In genomic region chr1:21703318-21703963, GRCh38 we compare ENCODE assay signal across 8 cellular contexts. TPM values are rescaled to one million over a fixed set of nuclear protein-coding genes. Genes with fewer than 3 reads are reported as not detected.
DNase-seq lines count a peak whose midpoint lies in the region; ATAC-seq and TF ChIP-seq lines count a peak whose summit lies in the region.

No MANE protein-coding gene starts in this region.

- no peaks in the 10 kb centered on the region for H3K27me3 ChIP-seq in mammary epithelial cell (ENCODE audit: insufficient read depth, low read length)
- H3K27me3 ChIP-seq in CD8-positive, alpha-beta T cell (ENCODE audit: insufficient read depth, low read length) = no peaks in the 10 kb centered on the region

- no TSS peak for BruUV-seq in mammary epithelial cell (replicated peaks; lab: Mats Ljungman, UMichigan)

- in situ Hi-C loops in mammary epithelial cell (cut with MboI; ENCODE audit: low sequenced_read_pairs in 2 of 2) = loop anchor here in 1 of 2 donors (25.0 kb wide), 1 partner anchor 259 kb away; no protein-coding TSS in a partner anchor

- CTCF ChIA-PET in mammary epithelial cell (lab: Charles Lee; ENCODE audit: low non-redundant PET) = interaction anchor here (0.7 kb wide), 2 partner anchors 78 to 174 kb away, joined by 3 to 4 read pairs; no protein-coding TSS in a partner anchor
- CTCF ChIA-PET in CD8-positive, alpha-beta T cell (lab: Charles Lee) = interaction anchor here (1.0 to 1.2 kb wide), 3 partner anchors 261 to 713 kb away, joined by 3 to 4 read pairs (median 3); no protein-coding TSS in a partner anchor

- intact Hi-C loops in mammary epithelial cell (cut with micrococcal nuclease) = loop anchor here (1.0 to 5.0 kb wide), 4 partner anchors 79 to 714 kb away; partner anchors contain the start of gene USP48
- intact Hi-C loops in CD8-positive, alpha-beta T cell (cut with DNase I, micrococcal nuclease) = loop anchor here in 1 of 2 experiments (5.0 kb wide), 2 partner anchors 259 to 319 kb away; no protein-coding TSS in a partner anchor

- no peaks in the 10 kb centered on the region for H4K20me1 ChIP-seq in mammary epithelial cell (ENCODE audit: insufficient read depth, low read length)

- no peaks in the 10 kb centered on the region for H3K9me3 ChIP-seq in mammary epithelial cell (replicated peaks; ENCODE audit: insufficient read depth, low read length)
- no peaks in the 10 kb centered on the region for H3K9me3 ChIP-seq in CD8-positive, alpha-beta T cell (ENCODE audit: low read length)

- no peak overlapping the region for H3K9ac ChIP-seq in mammary epithelial cell (ENCODE audit: insufficient read depth, low read length)

- peak; percentile 40 to 43 for TF ChIP-seq CTCF in mammary epithelial cell (conservative IDR thresholded peaks at IDR 0.05 in 1 of 2, IDR thresholded peaks at IDR 0.05 in 1 of 2; ENCODE audit: extremely low read depth in 1 of 2, insufficient read depth in 1 of 2, low read depth in 1 of 2, low read length in 2 of 2)
- no peak for TF ChIP-seq CTCF in CD8-positive, alpha-beta T cell (IDR thresholded peaks at IDR 0.05)

- H3K27ac ChIP-seq in mammary epithelial cell (ENCODE audit: insufficient read depth, low read depth, low read length) = no peak overlapping the region
- H3K27ac ChIP-seq in CD8-positive, alpha-beta T cell (ENCODE audit: low read depth, low read length) = no peak overlapping the region

- H3K36me3 Mint-ChIP-seq in activated T-cell treated with anti-CD3 and anti-CD28 coated beads, Interleukin-2, amount 50 U/mL, for 72 hours (ENCODE audit: insufficient read depth in 2 of 2) = peaks cover 9 to 43% of the 10 kb centered on the region in 2 donors
- peaks cover 80% of the 10 kb centered on the region for H3K36me3 Mint-ChIP-seq in CD8-positive, alpha-beta T cell

- no peak for DNase-seq in activated T-cell treated with anti-CD3 and anti-CD28 coated beads, Interleukin-2, amount 50 U/mL, for 72 hours
- no peak for DNase-seq in activated T-cell treated with anti-CD3 and anti-CD28 coated beads, Interleukin-2, amount 50 U/mL, for 48 hours
- DNase-seq in NCI-H1105 (lab: John Stamatoyannopoulos, UW) = peak; percentile 26
- peak; percentile 23 for DNase-seq in mammary epithelial cell
- peak; percentile 60 for DNase-seq in myocyte (ENCODE audit: low read depth)
- no peak for DNase-seq in CD8-positive, alpha-beta T cell

- no peaks in the 10 kb centered on the region for H3K27me3 Mint-ChIP-seq in activated T-cell treated with anti-CD3 and anti-CD28 coated beads, Interleukin-2, amount 50 U/mL, for 72 hours (ENCODE audit: low read depth)
- H3K27me3 Mint-ChIP-seq in CD8-positive, alpha-beta T cell (ENCODE audit: low read depth) = no peaks in the 10 kb centered on the region

- H3K4me2 ChIP-seq in mammary epithelial cell (ENCODE audit: insufficient read depth, low read depth, low read length) = no peak overlapping the region

- peaks cover 36% of the 10 kb centered on the region for H3K36me3 ChIP-seq in mammary epithelial cell (ENCODE audit: insufficient read depth, low read length)
- peaks cover 43% of the 10 kb centered on the region for H3K36me3 ChIP-seq in CD8-positive, alpha-beta T cell (ENCODE audit: insufficient read depth, low read length)

- WGBS in mammary epithelial cell (ENCODE audit: low coverage, missing lambda C conversion rate) = 38% methylated on average over 3 of the region's 3 CpGs

- POLR2A ChIA-PET in CD8-positive, alpha-beta T cell (lab: Charles Lee) = no interaction called here

- peaks cover 12% of the 10 kb centered on the region for H3K4me1 Mint-ChIP-seq in activated T-cell treated with anti-CD3 and anti-CD28 coated beads, Interleukin-2, amount 50 U/mL, for 72 hours (ENCODE audit: low read depth)
- H3K4me1 Mint-ChIP-seq in CD8-positive, alpha-beta T cell (ENCODE audit: low read depth) = peaks cover 2% of the 10 kb centered on the region

- H3K27ac Mint-ChIP-seq in activated T-cell treated with anti-CD3 and anti-CD28 coated beads, Interleukin-2, amount 50 U/mL, for 72 hours = peak overlapping the region; percentile 86
- no peak overlapping the region for H3K27ac Mint-ChIP-seq in CD8-positive, alpha-beta T cell

- H3K4me1 ChIP-seq in mammary epithelial cell (ENCODE audit: insufficient read depth, low read length) = no peaks in the 10 kb centered on the region
- H3K4me1 ChIP-seq in CD8-positive, alpha-beta T cell (ENCODE audit: insufficient read depth, low read length) = no peaks in the 10 kb centered on the region

- no peak for ATAC-seq in activated T-cell treated with anti-CD3 and anti-CD28 coated beads, Interleukin-2, amount 50 U/mL, for 72 hours (replicated peaks in 1 of 2)
- ATAC-seq in HG02973 (IDR thresholded peaks at IDR 0.05; ENCODE audit: unreplicated experiment) (no peak), GM19324 (IDR thresholded peaks at IDR 0.05; ENCODE audit: low FRiP score, unreplicated experiment) (no peak)
- ATAC-seq in CD8-positive, alpha-beta T cell = no peak

- H3K9me3 Mint-ChIP-seq in activated T-cell treated with anti-CD3 and anti-CD28 coated beads, Interleukin-2, amount 50 U/mL, for 72 hours = no peaks in the 10 kb centered on the region
- H3K9me3 Mint-ChIP-seq in CD8-positive, alpha-beta T cell = no peaks in the 10 kb centered on the region

- no peak overlapping the region for H2AFZ ChIP-seq in mammary epithelial cell (ENCODE audit: low read depth, low read length)

- dilution Hi-C loops in mammary epithelial cell (cut with HindIII; ENCODE audit: low sequenced_read_pairs) = no loop called here

- H3K4me3 ChIP-seq in mammary epithelial cell (replicated peaks in 1 of 3; ENCODE audit: insufficient read depth in 1 of 3, low read depth in 2 of 3, low read length in 3 of 3) = no peak overlapping the region
- H3K4me3 ChIP-seq in CD8-positive, alpha-beta T cell (ENCODE audit: low read depth, low read length) = no peak overlapping the region

- H3K4me3 Mint-ChIP-seq in activated T-cell treated with anti-CD3 and anti-CD28 coated beads, Interleukin-2, amount 50 U/mL, for 72 hours = no peak overlapping the region
- no peak overlapping the region for H3K4me3 Mint-ChIP-seq in CD8-positive, alpha-beta T cell

- peaks cover 2% of the 10 kb centered on the region for H3K79me2 ChIP-seq in mammary epithelial cell (ENCODE audit: insufficient read depth, low read length)

RNA-seq across cellular contexts. Expression of gene RAP1GAP, which starts 34.3 kb away (rescaled TPM):
- 1 to 10 TPM; 1.2 to 2.4 TPM for total RNA-seq in activated T-cell treated with anti-CD3 and anti-CD28 coated beads, Interleukin-2, amount 50 U/mL, for 72 hours
- total RNA-seq in mammary epithelial cell = under 1 TPM; 0.17 to 0.54 TPM
- polyA plus RNA-seq in mammary epithelial cell = 0.31 TPM
- 0.52 TPM for polyA minus RNA-seq in mammary epithelial cell
- 0.21 TPM in 1 of 2 replicates, not detected in the other for total RNA-seq in myocyte
- polyA plus RNA-seq in myocyte (2012) = 0.08 TPM
- total RNA-seq in CD8-positive, alpha-beta T cell = under 1 TPM; 0.19 to 0.31 TPM

Comparison
In these comparisons a context has a peak if more than half of its experiments do, and no peak if none do; other contexts are left out.
1. DNase-seq: peak in NCI-H1105 (single experiment), mammary epithelial cell (single experiment) and myocyte (single experiment); none in activated T-cell treated with anti-CD3 and anti-CD28 coated beads, Interleukin-2, amount 50 U/mL, for 72 hours (0 of 2), activated T-cell treated with anti-CD3 and anti-CD28 coated beads, Interleukin-2, amount 50 U/mL, for 48 hours (0 of 2) and CD8-positive, alpha-beta T cell (0 of 7).